In the genomic region with DNA sequence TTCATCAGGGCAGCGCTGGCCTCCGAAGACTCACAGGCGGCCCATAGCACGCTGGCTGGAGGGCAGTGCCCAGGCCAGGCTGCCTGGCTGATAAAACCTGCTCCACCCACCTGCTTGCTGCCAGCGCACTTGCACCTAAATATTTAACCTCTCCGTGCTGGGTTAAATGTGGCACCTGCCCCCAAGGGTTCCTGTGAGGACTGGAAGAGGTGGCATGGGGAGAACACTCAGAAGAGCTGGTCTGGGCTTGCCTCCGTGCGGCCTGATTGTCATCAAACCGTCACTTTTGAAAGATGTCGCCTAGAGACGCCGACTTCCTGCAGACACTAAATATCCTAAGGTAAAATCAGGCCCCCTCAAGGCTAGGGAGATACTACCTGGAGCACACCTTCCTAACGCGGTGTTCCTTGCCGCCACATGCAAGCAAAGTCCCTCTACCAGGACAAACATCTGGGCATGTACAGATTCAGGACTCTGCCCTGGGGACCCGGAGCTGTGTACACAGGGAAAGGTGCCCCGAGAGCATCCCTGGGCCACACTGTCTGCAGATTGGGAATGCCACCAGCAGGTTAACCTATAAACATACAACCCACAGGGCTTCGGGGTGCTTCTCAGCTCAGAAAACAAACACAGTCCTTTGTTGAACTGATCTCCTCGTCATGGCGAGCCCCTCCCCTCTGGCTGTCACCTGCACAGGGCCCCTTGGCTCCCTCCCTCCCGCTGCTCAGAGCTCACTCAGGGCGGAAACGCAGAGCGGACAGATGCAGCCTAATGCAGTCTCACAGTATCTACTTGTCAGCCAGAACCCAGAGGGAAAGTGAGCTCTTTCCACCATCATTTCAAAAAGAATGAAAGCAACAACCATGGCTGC, we compare ENCODE assay signal across 14 cellular contexts.
DNase-seq lines count a peak whose midpoint lies in the region; ATAC-seq and TF ChIP-seq lines count a peak whose summit lies in the region.
"Had no signal": no experiment of that assay in that cellular context is flagged by ENCODE, and none has a peak within 500 bp of the region (broad histone marks: within the 10 kb centered on the region; RNA-seq: fewer than 3 reads in every experiment).

No MANE protein-coding gene starts in this region.

- peak; percentile 20 for DNase-seq in NCI-H82 (lab: John Stamatoyannopoulos, UW)
- DNase-seq in NCI-H82 treated with DMSO at 0.1 percent for 48 hours (lab: John Stamatoyannopoulos, UW; ENCODE audit: unreplicated experiment): no peak
- DNase-seq in NCI-H2171 treated with DMSO at 0.1 percent for 48 hours (lab: John Stamatoyannopoulos, UW): peak; percentile 73
- DNase-seq in heart right ventricle: no peak
- no peak for DNase-seq in stimulated activated effector memory CD8-positive, alpha-beta T cell treated with anti-CD3 and anti-CD28 coated beads, Interleukin-12 subunit alpha, Interleukin-12 subunit beta, amount 100 ng/mL, for 72 hours (ENCODE audit: low spot score in 2 of 2)
- DNase-seq in HuH-7.5 (ENCODE audit: low spot score): no peak
- no peak for DNase-seq in RPMI8226
- DNase-seq: activated CD4-positive, alpha-beta T cell treated with anti-CD3 and anti-CD28 coated beads for 4 hours; GM23248; PC-3; T-cell had no signal

- H3K27me3 ChIP-seq in heart right ventricle: no peaks in the 10 kb centered on the region
- H3K27me3 ChIP-seq: body of pancreas, upper lobe of left lung had no signal

- WGBS in heart right ventricle, 2 donors: 73 to 74% methylated on average over 24 of the region's 24 CpGs

- H3K36me3 ChIP-seq in heart right ventricle: peaks cover 0 to 79% (median 7%) of the 10 kb centered on the region in 9 donors

- H3K9me3 Mint-ChIP-seq in stimulated activated effector memory CD8-positive, alpha-beta T cell treated with anti-CD3 and anti-CD28 coated beads, Interleukin-12 subunit alpha, Interleukin-12 subunit beta, amount 100 ng/mL, for 72 hours: peaks cover 3% of the 10 kb centered on the region

- H3K27ac ChIP-seq in heart right ventricle: peak overlapping the region in 2 of 10 donors; percentile 17 to 28
- H3K27ac ChIP-seq: body of pancreas, GM23248, upper lobe of left lung had no signal

- no peak overlapping the region for H3K4me3 Mint-ChIP-seq in stimulated activated effector memory CD8-positive, alpha-beta T cell treated with anti-CD3 and anti-CD28 coated beads, Interleukin-12 subunit alpha, Interleukin-12 subunit beta, amount 100 ng/mL, for 72 hours
- H3K4me3 Mint-ChIP-seq: T-cell had no signal

- no peak overlapping the region for H3K4me3 ChIP-seq in heart right ventricle
- H3K4me3 ChIP-seq: body of pancreas, GM23248, upper lobe of left lung had no signal

- H3K27ac Mint-ChIP-seq in stimulated activated effector memory CD8-positive, alpha-beta T cell treated with anti-CD3 and anti-CD28 coated beads, Interleukin-12 subunit alpha, Interleukin-12 subunit beta, amount 100 ng/mL, for 72 hours: peak overlapping the region; percentile 69
- H3K27ac Mint-ChIP-seq: T-cell had no signal

- peaks cover 23% of the 10 kb centered on the region for H3K36me3 Mint-ChIP-seq in stimulated activated effector memory CD8-positive, alpha-beta T cell treated with anti-CD3 and anti-CD28 coated beads, Interleukin-12 subunit alpha, Interleukin-12 subunit beta, amount 100 ng/mL, for 72 hours

- ATAC-seq in heart right ventricle (peak in 6 of 8 donors; percentile 44 to 77 (median 68)), GM21381 (IDR thresholded peaks at IDR 0.05; ENCODE audit: unreplicated experiment) (no peak)
- no peak for ATAC-seq in stimulated activated effector memory CD8-positive, alpha-beta T cell treated with anti-CD3 and anti-CD28 coated beads, Interleukin-12 subunit alpha, Interleukin-12 subunit beta, amount 100 ng/mL, for 72 hours
- ATAC-seq: body of pancreas, PC-3, T-cell had no signal

- H3K9me3 ChIP-seq in heart right ventricle: peaks cover 0 to 7% (median 0%) of the 10 kb centered on the region in 11 donors
- H3K9me3 ChIP-seq: body of pancreas, upper lobe of left lung had no signal

- peaks cover 0 to 17% (median 0%) of the 10 kb centered on the region in 9 donors for H3K4me1 ChIP-seq in heart right ventricle
- H3K4me1 ChIP-seq: body of pancreas, upper lobe of left lung had no signal

- no peak for TF ChIP-seq CTCF in heart right ventricle (IDR thresholded peaks at IDR 0.05)

- intact Hi-C loops in heart right ventricle (cut with DNase I): no loop called here

- peaks cover 12% of the 10 kb centered on the region for H3K4me1 Mint-ChIP-seq in stimulated activated effector memory CD8-positive, alpha-beta T cell treated with anti-CD3 and anti-CD28 coated beads, Interleukin-12 subunit alpha, Interleukin-12 subunit beta, amount 100 ng/mL, for 72 hours

Comparison
In these comparisons a context has a peak if more than half of its experiments do, and no peak if none do; other contexts are left out.
1. DNase-seq: peak in NCI-H82 (single experiment) and NCI-H2171 treated with DMSO at 0.1 percent for 48 hours (single experiment); none in NCI-H82 treated with DMSO at 0.1 percent for 48 hours (single experiment), heart right ventricle (0 of 2), stimulated activated effector memory CD8-positive, alpha-beta T cell treated with anti-CD3 and anti-CD28 coated beads, Interleukin-12 subunit alpha, Interleukin-12 subunit beta, amount 100 ng/mL, for 72 hours (0 of 2), HuH-7.5 (single experiment) and RPMI8226 (single experiment).
2. ATAC-seq: peak in heart right ventricle (6 of 8); none in stimulated activated effector memory CD8-positive, alpha-beta T cell treated with anti-CD3 and anti-CD28 coated beads, Interleukin-12 subunit alpha, Interleukin-12 subunit beta, amount 100 ng/mL, for 72 hours (single experiment) and GM21381 (single experiment).